ENCODE assay signal across 8 cellular contexts in genomic region chr22:43013355-43014061, GRCh38. TPM values are rescaled to one million over a fixed set of nuclear protein-coding genes. Genes with fewer than 3 reads are reported as not detected.
A peak's percentile ranks its signal among the peaks of the same experiment; 100 is the strongest.
DNase-seq lines count a peak whose midpoint lies in the region; ATAC-seq and TF ChIP-seq lines count a peak whose summit lies in the region.

No MANE protein-coding gene starts in this region.

- no peaks in the 10 kb centered on the region for H3K9me3 Mint-ChIP-seq in T-helper 1 cell treated with Interleukin-12 subunit alpha and Interleukin-12 subunit beta and Interleukin-4 antibody, amounts not matched to agents 30 μg/mL and 1 μg/mL, for 36 hours
- H3K9me3 Mint-ChIP-seq in activated CD8-positive, alpha-beta T cell treated with anti-CD3 and anti-CD28 coated beads for 36 hours, result no peaks in the 10 kb centered on the region

- TF ChIP-seq CTCF in activated CD8-positive, alpha-beta T cell treated with anti-CD3 and anti-CD28 coated beads for 36 hours (IDR thresholded peaks at IDR 0.05), result no peak
- TF ChIP-seq CTCF in stomach (IDR thresholded peaks at IDR 0.05), result no peak

- CTCF ChIA-PET in activated CD8-positive, alpha-beta T cell treated with anti-CD3 and anti-CD28 coated beads for 36 hours (lab: Charles Lee), result interaction anchor here (1.3 to 1.6 kb wide), 3 partner anchors 14 to 46 kb away, joined by 3 to 5 read pairs (median 4); no protein-coding TSS in a partner anchor

- peaks cover 8% of the 10 kb centered on the region for H3K27me3 Mint-ChIP-seq in T-helper 1 cell treated with Interleukin-12 subunit alpha and Interleukin-12 subunit beta and Interleukin-4 antibody, amounts not matched to agents 30 μg/mL and 1 μg/mL, for 36 hours (ENCODE audit: low read depth)
- H3K27me3 Mint-ChIP-seq in activated CD8-positive, alpha-beta T cell treated with anti-CD3 and anti-CD28 coated beads for 36 hours, result no peaks in the 10 kb centered on the region

- peaks cover 22% of the 10 kb centered on the region for H3K4me1 Mint-ChIP-seq in T-helper 1 cell treated with Interleukin-12 subunit alpha and Interleukin-12 subunit beta and Interleukin-4 antibody, amounts not matched to agents 30 μg/mL and 1 μg/mL, for 36 hours (ENCODE audit: low read depth)
- H3K4me1 Mint-ChIP-seq in activated CD8-positive, alpha-beta T cell treated with anti-CD3 and anti-CD28 coated beads for 36 hours (ENCODE audit: low read depth), result peaks cover 20% of the 10 kb centered on the region

- ATAC-seq in activated CD8-positive, alpha-beta T cell treated with anti-CD3 and anti-CD28 coated beads for 36 hours, result no peak
- ATAC-seq in GM18867 (IDR thresholded peaks at IDR 0.05; ENCODE audit: unreplicated experiment) (no peak), GM19324 (IDR thresholded peaks at IDR 0.05; ENCODE audit: low FRiP score, unreplicated experiment) (no peak), HG02884 (IDR thresholded peaks at IDR 0.05; ENCODE audit: unreplicated experiment) (no peak)

- H3K4me1 ChIP-seq in iPS-20b (ENCODE audit: insufficient read depth, low read length) (peaks cover 9% of the 10 kb centered on the region; the same call in 1 of the 2 replicates), stomach (peaks cover 30 to 74% (median 61%) of the 10 kb centered on the region in 4 donors)

- H3K9me3 ChIP-seq in iPS-20b (ENCODE audit: insufficient read depth, low read depth, low read length) (no peaks in the 10 kb centered on the region), stomach (no peaks in the 10 kb centered on the region)

- POLR2A ChIA-PET in activated CD8-positive, alpha-beta T cell treated with anti-CD3 and anti-CD28 coated beads for 36 hours (lab: Charles Lee), result interaction anchor here (0.7 to 2.7 kb wide), 7 partner anchors 9 to 118 kb away, joined by 3 to 10 read pairs (median 3); no protein-coding TSS in a partner anchor

- peak overlapping the region; percentile 79; the same call in 1 of the 2 replicates for H3K9ac ChIP-seq in iPS-20b (ENCODE audit: low read depth, low read length)

- intact Hi-C loops in activated CD8-positive, alpha-beta T cell treated with anti-CD3 and anti-CD28 coated beads for 36 hours (cut with micrococcal nuclease), result no loop called here
- intact Hi-C loops in stomach (cut with DNase I; ENCODE audit: low total_unique reads), result no loop called here

- H3K27ac ChIP-seq in iPS-20b (ENCODE audit: low read length), result no peak overlapping the region
- H3K27ac ChIP-seq in stomach, result peak overlapping the region; percentile 85 to 95 (median 86)

- 6 to 28% (median 12%) methylated on average over 9 of the region's 9 CpGs for WGBS in stomach, 5 donors

- TF ChIP-seq POLR2A in stomach (IDR thresholded peaks at IDR 0.05), result no peak

- no peaks in the 10 kb centered on the region for H3K36me3 Mint-ChIP-seq in T-helper 1 cell treated with Interleukin-12 subunit alpha and Interleukin-12 subunit beta and Interleukin-4 antibody, amounts not matched to agents 30 μg/mL and 1 μg/mL, for 36 hours (ENCODE audit: low read depth)
- H3K36me3 Mint-ChIP-seq in activated CD8-positive, alpha-beta T cell treated with anti-CD3 and anti-CD28 coated beads for 36 hours (ENCODE audit: low read depth), result no peaks in the 10 kb centered on the region

- H3K36me3 ChIP-seq in iPS-20b (ENCODE audit: insufficient read depth, low read depth, low read length) (no peaks in the 10 kb centered on the region), stomach (no peaks in the 10 kb centered on the region)

- peak overlapping the region; percentile 90 for H3K4me3 Mint-ChIP-seq in T-helper 1 cell treated with Interleukin-12 subunit alpha and Interleukin-12 subunit beta and Interleukin-4 antibody, amounts not matched to agents 30 μg/mL and 1 μg/mL, for 36 hours
- peak overlapping the region; percentile 97 for H3K4me3 Mint-ChIP-seq in activated CD8-positive, alpha-beta T cell treated with anti-CD3 and anti-CD28 coated beads for 36 hours

- DNase-seq in T-helper 1 cell (no peak), stomach (no peak)
- no peak for DNase-seq in activated CD8-positive, alpha-beta T cell treated with anti-CD3 and anti-CD28 coated beads for 36 hours

- peaks cover 7% of the 10 kb centered on the region; the same call in 1 of the 2 replicates for H3K27me3 ChIP-seq in iPS-20b (ENCODE audit: insufficient read depth, low read length)
- H3K27me3 ChIP-seq in stomach, result no peaks in the 10 kb centered on the region

- peak overlapping the region; percentile 78 for H3K27ac Mint-ChIP-seq in T-helper 1 cell treated with Interleukin-12 subunit alpha and Interleukin-12 subunit beta and Interleukin-4 antibody, amounts not matched to agents 30 μg/mL and 1 μg/mL, for 36 hours
- no peak overlapping the region for H3K27ac Mint-ChIP-seq in activated CD8-positive, alpha-beta T cell treated with anti-CD3 and anti-CD28 coated beads for 36 hours

- TF ChIP-seq EP300 in stomach (IDR thresholded peaks at IDR 0.05), result no peak

- H3K4me3 ChIP-seq in iPS-20b (ENCODE audit: low read length) (peak overlapping the region; percentile 84), stomach (peak overlapping the region; percentile 87 to 99 (median 96))

RNA-seq across cellular contexts. Expression of gene PACSIN2, which starts 1.4 kb away (rescaled TPM):
- total RNA-seq in activated CD8-positive, alpha-beta T cell treated with anti-CD3 and anti-CD28 coated beads for 36 hours, result 10 to 100 TPM; 33.5 to 35.7 TPM
- total RNA-seq in stomach, result 100 to 1,000 TPM in 2 of 5 donors, 10 to 100 TPM in 3; 69.8 to 154 (median 87.9) TPM
- polyA plus RNA-seq in stomach, result 10 to 100 TPM; 24.9 to 44.0 (median 34.7) TPM
